Comparison of ENCODE assay signal across 13 cellular contexts in genomic region chr13:41588899-41589298, GRCh38.
DNase-seq lines count a peak whose midpoint lies in the region; TF ChIP-seq lines count a peak whose summit lies in the region.
"Had no signal": no experiment of that assay in that cellular context is flagged by ENCODE, and none has a peak within 500 bp of the region (broad histone marks: within the 10 kb centered on the region; RNA-seq: fewer than 3 reads in every experiment).

No MANE protein-coding gene starts in this region.

- CTCF ChIA-PET in activated CD4-positive, alpha-beta memory T cell treated with anti-CD3 and anti-CD28 coated beads for 36 hours (lab: Charles Lee) = no interaction called here
- CTCF ChIA-PET in activated CD4-positive, alpha-beta memory T cell treated with anti-CD3 and anti-CD28 coated beads, Interleukin-2, amount 10 ng/mL, durations not matched to agents 7 days and 5 days (lab: Charles Lee) = interaction anchor here (1.1 kb wide), 1 partner anchor 80 kb away, joined by 3 read pairs; no protein-coding TSS in a partner anchor

- no peak overlapping the region for H3K27ac Mint-ChIP-seq in activated CD4-positive, alpha-beta memory T cell treated with anti-CD3 and anti-CD28 coated beads for 36 hours
- H3K27ac Mint-ChIP-seq in activated CD4-positive, alpha-beta memory T cell treated with anti-CD3 and anti-CD28 coated beads, Interleukin-2, amount 10 ng/mL, durations not matched to agents 7 days and 5 days = no peak overlapping the region

- no peak for TF ChIP-seq CTCF in BE2C (IDR thresholded peaks at IDR 0.05; ENCODE audit: low read depth, low read length)

- no peaks in the 10 kb centered on the region for H3K9me3 ChIP-seq in effector memory CD4-positive, alpha-beta T cell (ENCODE audit: control insufficient read depth, low read length)
- H3K9me3 ChIP-seq in BE2C = no peaks in the 10 kb centered on the region
- H3K9me3 ChIP-seq: ascending aorta had no signal

- no peaks in the 10 kb centered on the region for H3K27me3 ChIP-seq in effector memory CD4-positive, alpha-beta T cell (replicated peaks; ENCODE audit: control insufficient read depth, insufficient read depth, low read length, poor library complexity, severe bottlenecking)
- H3K27me3 ChIP-seq in BE2C = no peaks in the 10 kb centered on the region
- H3K27me3 ChIP-seq: ascending aorta had no signal

- H3K27ac ChIP-seq in effector memory CD4-positive, alpha-beta T cell (ENCODE audit: insufficient read depth, low read length, poor library complexity, severe bottlenecking) = no peak overlapping the region
- H3K27ac ChIP-seq: ascending aorta had no signal

- DNase-seq in activated CD4-positive, alpha-beta memory T cell treated with anti-CD3 and anti-CD28 coated beads for 36 hours = peak; percentile 75
- DNase-seq in activated CD4-positive, alpha-beta memory T cell treated with anti-CD3 and anti-CD28 coated beads, Interleukin-2, amount 10 ng/mL, durations not matched to agents 7 days and 5 days = no peak
- peak; percentile 52 to 71 for DNase-seq in SW 1271 (lab: John Stamatoyannopoulos, UW)
- DNase-seq in erythroblast (lab: John Stamatoyannopoulos, UW) = peak; percentile 76 to 88
- DNase-seq in stimulated activated CD4-positive, alpha-beta T cell treated with anti-CD3 and anti-CD28 coated beads, TNF-alpha, amount 100 ng/mL, for 24 hours (ENCODE audit: low read depth in 3 of 3) = peak; percentile 6 to 22 (median 15)
- no peak for DNase-seq in effector memory CD4-positive, alpha-beta T cell
- DNase-seq in BE2C = no peak
- DNase-seq in NCI-H510A treated with DMSO at 0.1 percent for 48 hours (lab: John Stamatoyannopoulos, UW) = no peak
- DNase-seq: GOT3; naive thymus-derived CD8-positive, alpha-beta T cell; NCI-H2227 treated with DMSO at 0.1 percent for 48 hours had no signal

- no peaks in the 10 kb centered on the region for H3K4me1 ChIP-seq in effector memory CD4-positive, alpha-beta T cell (ENCODE audit: control insufficient read depth, insufficient read depth, low read length, poor library complexity, severe bottlenecking)
- no peaks in the 10 kb centered on the region for H3K4me1 ChIP-seq in BE2C

- H3K36me3 Mint-ChIP-seq in activated CD4-positive, alpha-beta memory T cell treated with anti-CD3 and anti-CD28 coated beads for 36 hours = peaks cover 10% of the 10 kb centered on the region
- peaks cover 33% of the 10 kb centered on the region for H3K36me3 Mint-ChIP-seq in activated CD4-positive, alpha-beta memory T cell treated with anti-CD3 and anti-CD28 coated beads, Interleukin-2, amount 10 ng/mL, durations not matched to agents 7 days and 5 days (ENCODE audit: low read depth)

- H3K9me3 Mint-ChIP-seq in activated CD4-positive, alpha-beta memory T cell treated with anti-CD3 and anti-CD28 coated beads for 36 hours = no peaks in the 10 kb centered on the region
- no peaks in the 10 kb centered on the region for H3K9me3 Mint-ChIP-seq in activated CD4-positive, alpha-beta memory T cell treated with anti-CD3 and anti-CD28 coated beads, Interleukin-2, amount 10 ng/mL, durations not matched to agents 7 days and 5 days
- H3K9me3 Mint-ChIP-seq: CD4-positive, CD25-positive, alpha-beta regulatory T cell; naive thymus-derived CD8-positive, alpha-beta T cell had no signal

- H3K4me3 Mint-ChIP-seq in activated CD4-positive, alpha-beta memory T cell treated with anti-CD3 and anti-CD28 coated beads for 36 hours = no peak overlapping the region
- H3K4me3 Mint-ChIP-seq in activated CD4-positive, alpha-beta memory T cell treated with anti-CD3 and anti-CD28 coated beads, Interleukin-2, amount 10 ng/mL, durations not matched to agents 7 days and 5 days = no peak overlapping the region
- H3K4me3 Mint-ChIP-seq: CD4-positive, CD25-positive, alpha-beta regulatory T cell; naive thymus-derived CD8-positive, alpha-beta T cell had no signal

- peaks cover 13% of the 10 kb centered on the region for H3K4me1 Mint-ChIP-seq in activated CD4-positive, alpha-beta memory T cell treated with anti-CD3 and anti-CD28 coated beads for 36 hours (ENCODE audit: low read depth)
- H3K4me1 Mint-ChIP-seq in activated CD4-positive, alpha-beta memory T cell treated with anti-CD3 and anti-CD28 coated beads, Interleukin-2, amount 10 ng/mL, durations not matched to agents 7 days and 5 days = peaks cover 12% of the 10 kb centered on the region

- H3K27me3 Mint-ChIP-seq in activated CD4-positive, alpha-beta memory T cell treated with anti-CD3 and anti-CD28 coated beads for 36 hours = no peaks in the 10 kb centered on the region
- no peaks in the 10 kb centered on the region for H3K27me3 Mint-ChIP-seq in activated CD4-positive, alpha-beta memory T cell treated with anti-CD3 and anti-CD28 coated beads, Interleukin-2, amount 10 ng/mL, durations not matched to agents 7 days and 5 days
- H3K27me3 Mint-ChIP-seq: CD4-positive, CD25-positive, alpha-beta regulatory T cell; naive thymus-derived CD8-positive, alpha-beta T cell had no signal

- no peak for TF ChIP-seq POLR2A in erythroblast (IDR thresholded peaks at IDR 0.05; ENCODE audit: low read length)

- no peak overlapping the region for H3K4me3 ChIP-seq in effector memory CD4-positive, alpha-beta T cell (ENCODE audit: insufficient read depth, low read depth, low read length, poor library complexity, severe bottlenecking)
- no peak overlapping the region for H3K4me3 ChIP-seq in BE2C (ENCODE audit: low read depth, low read length)
- H3K4me3 ChIP-seq: ascending aorta had no signal

- peaks cover 3% of the 10 kb centered on the region for H3K36me3 ChIP-seq in effector memory CD4-positive, alpha-beta T cell (ENCODE audit: control insufficient read depth, insufficient read depth, low read length)
- H3K36me3 ChIP-seq in BE2C = peaks cover 30% of the 10 kb centered on the region; the same call in 1 of the 2 replicates

- intact Hi-C loops in activated CD4-positive, alpha-beta memory T cell treated with anti-CD3 and anti-CD28 coated beads for 36 hours (cut with micrococcal nuclease) = loop anchor here (2.0 kb wide), 1 partner anchor 130 kb away; no protein-coding TSS in a partner anchor

- POLR2A ChIA-PET in activated CD4-positive, alpha-beta memory T cell treated with anti-CD3 and anti-CD28 coated beads for 36 hours (lab: Charles Lee) = interaction anchor here (0.6 kb wide), 1 partner anchor 132 kb away, joined by 3 read pairs; the partner anchor contains the start of gene RGCC
- POLR2A ChIA-PET in activated CD4-positive, alpha-beta memory T cell treated with anti-CD3 and anti-CD28 coated beads, Interleukin-2, amount 10 ng/mL, durations not matched to agents 7 days and 5 days (lab: Charles Lee) = no interaction called here

Comparison
In these comparisons a context has a peak if more than half of its experiments do, and no peak if none do; other contexts are left out.
1. DNase-seq: peak in activated CD4-positive, alpha-beta memory T cell treated with anti-CD3 and anti-CD28 coated beads for 36 hours (single experiment), SW 1271 (2 of 2), erythroblast (2 of 2) and stimulated activated CD4-positive, alpha-beta T cell treated with anti-CD3 and anti-CD28 coated beads, TNF-alpha, amount 100 ng/mL, for 24 hours (3 of 3); none in activated CD4-positive, alpha-beta memory T cell treated with anti-CD3 and anti-CD28 coated beads, Interleukin-2, amount 10 ng/mL, durations not matched to agents 7 days and 5 days (single experiment), effector memory CD4-positive, alpha-beta T cell (0 of 3), BE2C (single experiment) and NCI-H510A treated with DMSO at 0.1 percent for 48 hours (single experiment).